1 cellular context compared by ENCODE assay signal in genomic region chr2:75327334-75327733, GRCh38.
TF ChIP-seq lines count a peak whose summit lies in the region.

No MANE protein-coding gene starts in this region.

TF ChIP-seq in SK-N-SH treated with all-trans-retinoic acid at 6 μM for 48 hours, 23 proteins besides CTCF, POLR2A, EP300 and RAD21 (continued from another document):
- TF ChIP-seq PATZ1 (CRISPR knock-in tag; IDR thresholded peaks at IDR 0.05; ENCODE audit: borderline replicate concordance) = no peak
- TF ChIP-seq ESRRG (CRISPR knock-in tag; IDR thresholded peaks at IDR 0.05) = no peak
- TF ChIP-seq RARB (CRISPR knock-in tag; IDR thresholded peaks at IDR 0.05) = no peak
- no peak for TF ChIP-seq ARNTL (CRISPR knock-in tag; IDR thresholded peaks at IDR 0.05; ENCODE audit: borderline replicate concordance, low read depth)
